ENCODE assay signal across 1 cellular context in genomic region chr19:45075215-45076028, GRCh38.
A peak's percentile ranks its signal among the peaks of the same experiment; 100 is the strongest.
TF ChIP-seq lines count a peak whose summit lies in the region.

No MANE protein-coding gene starts in this region.

TF ChIP-seq in GM12878, 131 proteins besides CTCF, POLR2A, EP300 and RAD21 (continued from another document and continues in another):
- TF ChIP-seq CEBPB (IDR thresholded peaks at IDR 0.05; ENCODE audit: borderline replicate concordance in 1 of 2, low read depth in 2 of 2, low read length in 2 of 2) (no peak), REST (IDR thresholded peaks at IDR 0.05; ENCODE audit: low read depth, low read length) (0 out of 2 replicates have a peak, but pooled peaks have one; percentile 14), BACH1 (IDR thresholded peaks at IDR 0.05; ENCODE audit: borderline replicate concordance) (peak; percentile 66; the same call in 1 of the 2 replicates), PAX5 (IDR thresholded peaks at IDR 0.05; ENCODE audit: borderline replicate concordance, low read depth, low read length) (peak; percentile 84), CBX5 (IDR thresholded peaks at IDR 0.05; ENCODE audit: low read depth) (no peak), SUZ12 (IDR thresholded peaks at IDR 0.05; ENCODE audit: unreplicated experiment) (no peak), ZBTB11 (CRISPR knock-in tag; IDR thresholded peaks at IDR 0.05) (no peak), POU2F2 (IDR thresholded peaks at IDR 0.05; ENCODE audit: borderline replicate concordance, low read depth, low read length) (0 out of 3 replicates have a peak, but pooled peaks have one; percentile 24), JUND (IDR thresholded peaks at IDR 0.05; ENCODE audit: low read depth, low read length) (0 out of 2 replicates have a peak, but pooled peaks have one; percentile 31), ZNF274 (IDR thresholded peaks at IDR 0.05; ENCODE audit: insufficient read depth, insufficient read length) (no peak), NFXL1 (IDR thresholded peaks at IDR 0.05; ENCODE audit: borderline replicate concordance) (no peak), IRF5 (IDR thresholded peaks at IDR 0.05; ENCODE audit: borderline replicate concordance) (no peak), YY1 (IDR thresholded peaks at IDR 0.05; ENCODE audit: low read depth, low read length) (peak; percentile 44; the same call in 1 of the 2 replicates), YBX1 (IDR thresholded peaks at IDR 0.05) (no peak), SMAD5 (IDR thresholded peaks at IDR 0.05; ENCODE audit: low read depth) (peak; percentile 31; the same call in 1 of the 2 replicates), MEF2A (IDR thresholded peaks at IDR 0.05; ENCODE audit: insufficient read depth, low read depth, low read length) (peak; percentile 97), SPI1 (IDR thresholded peaks at IDR 0.05; ENCODE audit: borderline replicate concordance, insufficient read depth, low read depth, low read length) (peak; percentile 96), HDGF (IDR thresholded peaks at IDR 0.05) (peak; percentile 97), MTA2 (IDR thresholded peaks at IDR 0.05; ENCODE audit: low read depth) (peak; percentile 82), CHD2 (IDR thresholded peaks at IDR 0.05; ENCODE audit: borderline replicate concordance, low read depth, low read length) (peak; percentile 85), ZSCAN29 (IDR thresholded peaks at IDR 0.05) (no peak), BHLHE40 (IDR thresholded peaks at IDR 0.05; ENCODE audit: borderline replicate concordance in 1 of 2, low read depth in 2 of 2, low read length in 1 of 2) (peak; percentile 58 to 75), TARDBP (IDR thresholded peaks at IDR 0.05; ENCODE audit: borderline replicate concordance) (no peak), NR2C2 (IDR thresholded peaks at IDR 0.05; ENCODE audit: borderline replicate concordance, control insufficient read depth, insufficient read length, low read depth) (no peak), TAF1 (IDR thresholded peaks at IDR 0.05; ENCODE audit: borderline replicate concordance, low read depth, low read length) (peak; percentile 9; the same call in 1 of the 2 replicates), NR2C1 (IDR thresholded peaks at IDR 0.05) (peak; percentile 38; the same call in 1 of the 2 replicates), ZNF592 (IDR thresholded peaks at IDR 0.05) (no peak), USF1 (IDR thresholded peaks at IDR 0.05; ENCODE audit: borderline replicate concordance, extremely low read length, insufficient read depth, low read depth, low read length) (no peak), KLF5 (IDR thresholded peaks at IDR 0.05; ENCODE audit: partially characterized antibody) (no peak), KDM1A (IDR thresholded peaks at IDR 0.05; ENCODE audit: borderline replicate concordance) (no peak), RUNX3 (IDR thresholded peaks at IDR 0.05; ENCODE audit: low read length) (peak; percentile 81), IKZF2 (IDR thresholded peaks at IDR 0.05) (peak; percentile 85 to 88), SIN3A (IDR thresholded peaks at IDR 0.05; ENCODE audit: low read depth, low read length) (peak; percentile 73), BMI1 (IDR thresholded peaks at IDR 0.05; ENCODE audit: borderline replicate concordance) (0 out of 2 replicates have a peak, but pooled peaks have one; percentile 40), CBX3 (IDR thresholded peaks at IDR 0.05; ENCODE audit: borderline replicate concordance, low read depth) (no peak), EZH2 (IDR thresholded peaks at IDR 0.05; ENCODE audit: borderline replicate concordance, control insufficient read depth, low read depth, low read length) (no peak)
- TF ChIP-seq, protein P1, sequence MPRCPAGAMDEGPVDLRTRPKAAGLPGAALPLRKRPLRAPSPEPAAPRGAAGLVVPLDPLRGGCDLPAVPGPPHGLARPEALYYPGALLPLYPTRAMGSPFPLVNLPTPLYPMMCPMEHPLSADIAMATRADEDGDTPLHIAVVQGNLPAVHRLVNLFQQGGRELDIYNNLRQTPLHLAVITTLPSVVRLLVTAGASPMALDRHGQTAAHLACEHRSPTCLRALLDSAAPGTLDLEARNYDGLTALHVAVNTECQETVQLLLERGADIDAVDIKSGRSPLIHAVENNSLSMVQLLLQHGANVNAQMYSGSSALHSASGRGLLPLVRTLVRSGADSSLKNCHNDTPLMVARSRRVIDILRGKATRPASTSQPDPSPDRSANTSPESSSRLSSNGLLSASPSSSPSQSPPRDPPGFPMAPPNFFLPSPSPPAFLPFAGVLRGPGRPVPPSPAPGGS (IDR thresholded peaks at IDR 0.05; ENCODE audit: borderline replicate concordance, insufficient read depth, low read depth, low read length, poor library complexity, severe bottlenecking), result peak; percentile 82
- TF ChIP-seq, protein P2, sequence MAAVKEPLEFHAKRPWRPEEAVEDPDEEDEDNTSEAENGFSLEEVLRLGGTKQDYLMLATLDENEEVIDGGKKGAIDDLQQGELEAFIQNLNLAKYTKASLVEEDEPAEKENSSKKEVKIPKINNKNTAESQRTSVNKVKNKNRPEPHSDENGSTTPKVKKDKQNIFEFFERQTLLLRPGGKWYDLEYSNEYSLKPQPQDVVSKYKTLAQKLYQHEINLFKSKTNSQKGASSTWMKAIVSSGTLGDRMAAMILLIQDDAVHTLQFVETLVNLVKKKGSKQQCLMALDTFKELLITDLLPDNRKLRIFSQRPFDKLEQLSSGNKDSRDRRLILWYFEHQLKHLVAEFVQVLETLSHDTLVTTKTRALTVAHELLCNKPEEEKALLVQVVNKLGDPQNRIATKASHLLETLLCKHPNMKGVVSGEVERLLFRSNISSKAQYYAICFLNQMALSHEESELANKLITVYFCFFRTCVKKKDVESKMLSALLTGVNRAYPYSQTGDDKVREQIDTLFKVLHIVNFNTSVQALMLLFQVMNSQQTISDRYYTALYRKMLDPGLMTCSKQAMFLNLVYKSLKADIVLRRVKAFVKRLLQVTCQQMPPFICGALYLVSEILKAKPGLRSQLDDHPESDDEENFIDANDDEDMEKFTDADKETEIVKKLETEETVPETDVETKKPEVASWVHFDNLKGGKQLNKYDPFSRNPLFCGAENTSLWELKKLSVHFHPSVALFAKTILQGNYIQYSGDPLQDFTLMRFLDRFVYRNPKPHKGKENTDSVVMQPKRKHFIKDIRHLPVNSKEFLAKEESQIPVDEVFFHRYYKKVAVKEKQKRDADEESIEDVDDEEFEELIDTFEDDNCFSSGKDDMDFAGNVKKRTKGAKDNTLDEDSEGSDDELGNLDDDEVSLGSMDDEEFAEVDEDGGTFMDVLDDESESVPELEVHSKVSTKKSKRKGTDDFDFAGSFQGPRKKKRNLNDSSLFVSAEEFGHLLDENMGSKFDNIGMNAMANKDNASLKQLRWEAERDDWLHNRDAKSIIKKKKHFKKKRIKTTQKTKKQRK (IDR thresholded peaks at IDR 0.05; ENCODE audit: low read depth, low read length), result no peak
